In genomic region chr2:127020536-127020935, GRCh38 we compare ENCODE assay signal across 20 cellular contexts.
DNase-seq lines count a peak whose midpoint lies in the region; ATAC-seq and TF ChIP-seq lines count a peak whose summit lies in the region.
"Had no signal": no experiment of that assay in that cellular context is flagged by ENCODE, and none has a peak within 500 bp of the region (broad histone marks: within the 10 kb centered on the region; RNA-seq: fewer than 3 reads in every experiment).

No MANE protein-coding gene starts in this region.

- no peak for TF ChIP-seq CTCF in neural progenitor cell (IDR thresholded peaks at IDR 0.05)
- TF ChIP-seq CTCF in osteocyte (IDR thresholded peaks at IDR 0.05): no peak
- TF ChIP-seq CTCF in mesothelial cell of epicardium (IDR thresholded peaks at IDR 0.05; ENCODE audit: unreplicated experiment): no peak

- no peak for ATAC-seq in HG03457 (IDR thresholded peaks at IDR 0.05; ENCODE audit: unreplicated experiment)
- no peak for ATAC-seq in GM18870 (IDR thresholded peaks at IDR 0.05; ENCODE audit: unreplicated experiment)
- no peak for ATAC-seq in GM18861 (IDR thresholded peaks at IDR 0.05; ENCODE audit: unreplicated experiment)
- ATAC-seq: A549; CD8-positive, alpha-beta T cell had no signal

- no peak overlapping the region for H3K27ac ChIP-seq in neural progenitor cell
- H3K27ac ChIP-seq: 22Rv1; A549; BLaER1 treated with 17β-estradiol and CSF1 and Interleukin-3, amounts not matched to agents 10 nM and 100 nM; C4-2B had no signal

- H3K27me3 Mint-ChIP-seq in neural progenitor cell (ENCODE audit: insufficient read depth, low read depth): peaks cover 2% of the 10 kb centered on the region
- H3K27me3 Mint-ChIP-seq in osteocyte (ENCODE audit: unreplicated experiment): peaks cover 12% of the 10 kb centered on the region
- peaks cover 4% of the 10 kb centered on the region for H3K27me3 Mint-ChIP-seq in mesothelial cell of epicardium (ENCODE audit: low read depth)

- no peaks in the 10 kb centered on the region for H3K36me3 Mint-ChIP-seq in neural progenitor cell
- no peaks in the 10 kb centered on the region for H3K36me3 Mint-ChIP-seq in osteocyte (ENCODE audit: unreplicated experiment)
- H3K36me3 Mint-ChIP-seq in mesothelial cell of epicardium: no peaks in the 10 kb centered on the region
- H3K36me3 Mint-ChIP-seq: CD8-positive, alpha-beta T cell had no signal

- no peaks in the 10 kb centered on the region for H3K36me3 ChIP-seq in MG63
- no peaks in the 10 kb centered on the region for H3K36me3 ChIP-seq in neural progenitor cell
- H3K36me3 ChIP-seq: BLaER1 treated with 17β-estradiol and CSF1 and Interleukin-3, amounts not matched to agents 10 nM and 100 nM had no signal

- H3K27ac Mint-ChIP-seq in neural progenitor cell (no peak overlapping the region), osteocyte (ENCODE audit: unreplicated experiment) (no peak overlapping the region), mesothelial cell of epicardium (no peak overlapping the region)
- H3K27ac Mint-ChIP-seq: B cell; CD4-positive, alpha-beta T cell; CD8-positive, alpha-beta T cell had no signal

- H3K9ac ChIP-seq in neural progenitor cell: no peak overlapping the region
- H3K9ac ChIP-seq: BLaER1 treated with 17β-estradiol and CSF1 and Interleukin-3, amounts not matched to agents 10 nM and 100 nM had no signal

- H4K20me1 ChIP-seq in neural progenitor cell (ENCODE audit: low read depth): no peaks in the 10 kb centered on the region
- H4K20me1 ChIP-seq: BLaER1 treated with 17β-estradiol and CSF1 and Interleukin-3, amounts not matched to agents 10 nM and 100 nM had no signal

- no peak overlapping the region for H3K4me3 Mint-ChIP-seq in neural progenitor cell
- H3K4me3 Mint-ChIP-seq in osteocyte (ENCODE audit: unreplicated experiment): no peak overlapping the region
- H3K4me3 Mint-ChIP-seq in mesothelial cell of epicardium: no peak overlapping the region
- H3K4me3 Mint-ChIP-seq: B cell; CD4-positive, alpha-beta T cell; CD8-positive, alpha-beta T cell had no signal

- peaks cover 25% of the 10 kb centered on the region for H3F3A ChIP-seq in neural progenitor cell (ENCODE audit: low read depth)

- no peaks in the 10 kb centered on the region for H3K27me3 ChIP-seq in MG63
- H3K27me3 ChIP-seq in neural progenitor cell: no peaks in the 10 kb centered on the region

- H3K9me3 Mint-ChIP-seq in neural progenitor cell (peaks cover 2% of the 10 kb centered on the region), osteocyte (ENCODE audit: unreplicated experiment) (no peaks in the 10 kb centered on the region), mesothelial cell of epicardium (no peaks in the 10 kb centered on the region)
- H3K9me3 Mint-ChIP-seq: CD4-positive, alpha-beta T cell had no signal

- H2AFZ ChIP-seq in neural progenitor cell (replicated peaks): no peak overlapping the region

- H3K79me2 ChIP-seq in neural progenitor cell (ENCODE audit: low read depth): no peaks in the 10 kb centered on the region

- H3K4me2 ChIP-seq in neural progenitor cell: no peak overlapping the region
- H3K4me2 ChIP-seq: A549; BLaER1 treated with 17β-estradiol and CSF1 and Interleukin-3, amounts not matched to agents 10 nM and 100 nM had no signal

- peaks cover 10% of the 10 kb centered on the region for H3K4me1 Mint-ChIP-seq in neural progenitor cell
- H3K4me1 Mint-ChIP-seq in osteocyte (ENCODE audit: unreplicated experiment): peaks cover 10% of the 10 kb centered on the region
- peaks cover 6% of the 10 kb centered on the region for H3K4me1 Mint-ChIP-seq in mesothelial cell of epicardium

- no peak overlapping the region for H3K4me3 ChIP-seq in MG63
- H3K4me3 ChIP-seq in neural progenitor cell: no peak overlapping the region
- H3K4me3 ChIP-seq: A549; BLaER1 treated with 17β-estradiol and CSF1 and Interleukin-3, amounts not matched to agents 10 nM and 100 nM had no signal

- peaks cover 18% of the 10 kb centered on the region for H3K4me1 ChIP-seq in neural progenitor cell
- H3K4me1 ChIP-seq: A549 had no signal

- no peaks in the 10 kb centered on the region for H3K9me3 ChIP-seq in MG63
- H3K9me3 ChIP-seq in neural progenitor cell (ENCODE audit: low read depth): no peaks in the 10 kb centered on the region
- H3K9me3 ChIP-seq: A549, Caco-2 had no signal

- DNase-seq in MG63 (peak; percentile 33), ecto neural progenitor cell (ENCODE audit: low spot score) (peak; percentile 44), neural progenitor cell (ENCODE audit: low spot score) (peak; percentile 27), osteocyte (ENCODE audit: extremely low spot score, unreplicated experiment) (peak; percentile 38), mesothelial cell of epicardium (ENCODE audit: low spot score in 2 of 2, unreplicated experiment in 2 of 2) (no peak)
- DNase-seq: AML-193; Caco-2; Calu3; CD4-positive, alpha-beta T cell; DMS79 treated with DMSO at 0.1 percent for 48 hours; GF-D8 had no signal

Comparison
In these comparisons a context has a peak if more than half of its experiments do, and no peak if none do; other contexts are left out.
1. DNase-seq: peak in MG63 (single experiment), ecto neural progenitor cell (single experiment), neural progenitor cell (single experiment) and osteocyte (single experiment); none in mesothelial cell of epicardium (0 of 2).